8 cellular contexts compared by ENCODE assay signal in the genomic region with DNA sequence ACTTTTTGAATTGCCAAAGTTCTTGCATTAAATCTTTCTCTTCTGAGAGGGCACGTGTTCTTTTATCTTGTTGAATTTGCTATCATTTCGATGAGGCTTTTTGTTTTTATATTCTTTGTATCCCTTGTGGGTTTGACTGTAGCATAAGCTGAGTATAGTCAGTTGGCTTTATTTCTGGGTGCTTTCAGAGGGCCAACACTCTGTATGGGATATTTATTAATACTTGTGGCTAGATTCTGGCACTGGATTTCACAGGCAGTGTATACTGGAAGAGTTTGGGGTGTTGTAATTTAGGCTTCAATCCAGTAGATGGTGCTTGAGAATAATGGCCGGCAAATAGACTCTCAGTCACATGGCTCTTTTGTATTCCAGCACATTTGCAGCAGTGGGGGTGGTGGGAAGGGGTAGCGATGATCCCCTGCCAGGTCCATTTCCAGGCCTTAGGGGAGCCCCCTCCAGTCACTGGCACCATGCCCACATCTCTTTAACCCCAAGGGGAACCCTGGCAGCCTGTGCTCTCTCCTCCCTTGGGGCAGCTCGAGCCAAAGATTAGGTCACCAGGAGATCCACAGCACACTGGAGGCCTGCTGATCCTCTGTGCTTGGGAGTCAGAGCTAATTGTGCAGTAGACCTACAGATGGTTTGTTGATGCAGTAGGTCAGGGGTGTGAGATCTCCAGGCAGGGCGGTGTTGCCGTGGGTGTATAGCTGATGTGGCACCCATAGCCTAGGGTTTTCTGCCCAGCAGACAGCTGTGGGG.
DNase-seq lines count a peak whose midpoint lies in the region; ATAC-seq, FAIRE-seq and TF ChIP-seq lines count a peak whose summit lies in the region.

No MANE protein-coding gene starts in this region.

- H3K36me3 Mint-ChIP-seq in activated naive CD8-positive, alpha-beta T cell treated with anti-CD3 and anti-CD28 coated beads, Interleukin-2, amount 50 U/mL, for 24 hours (ENCODE audit: low read depth), result peaks cover 2% of the 10 kb centered on the region
- H3K36me3 Mint-ChIP-seq in activated T-helper 17 cell treated with anti-CD3 and anti-CD28 coated beads, Interleukin-2, amount 50 U/mL, for 72 hours (ENCODE audit: low read depth), result no peaks in the 10 kb centered on the region

- DNase-seq in AG09319 (ENCODE audit: extremely low read depth, low read depth) (peak; percentile 14), HL-60 (ENCODE audit: low read depth in 1 of 2, low spot score in 1 of 2) (peak in 1 of 2 experiments; percentile 16), foreskin keratinocyte (no peak), renal cortical epithelial cell (ENCODE audit: low read depth) (peak; percentile 3), GM19239 (ENCODE audit: insufficient read length, low spot score) (no peak)
- no peak for DNase-seq in activated naive CD8-positive, alpha-beta T cell treated with anti-CD3 and anti-CD28 coated beads, Interleukin-2, amount 50 U/mL, for 24 hours

- no peak overlapping the region for H3K27ac Mint-ChIP-seq in activated naive CD8-positive, alpha-beta T cell treated with anti-CD3 and anti-CD28 coated beads, Interleukin-2, amount 50 U/mL, for 24 hours
- H3K27ac Mint-ChIP-seq in activated T-helper 17 cell treated with anti-CD3 and anti-CD28 coated beads, Interleukin-2, amount 50 U/mL, for 72 hours, result no peak overlapping the region

- H3K4me3 Mint-ChIP-seq in activated naive CD8-positive, alpha-beta T cell treated with anti-CD3 and anti-CD28 coated beads, Interleukin-2, amount 50 U/mL, for 24 hours, result no peak overlapping the region
- no peak overlapping the region for H3K4me3 Mint-ChIP-seq in activated T-helper 17 cell treated with anti-CD3 and anti-CD28 coated beads, Interleukin-2, amount 50 U/mL, for 72 hours

- FAIRE-seq in GM19239 (lab: Jason Lieb, UNC), result no peak

- ATAC-seq in SK-N-SH treated with all-trans-retinoic acid at 6 μM for 48 hours (peak; percentile 79), foreskin keratinocyte (peak; percentile 70)
- no peak for ATAC-seq in activated naive CD8-positive, alpha-beta T cell treated with anti-CD3 and anti-CD28 coated beads, Interleukin-2, amount 50 U/mL, for 24 hours
- no peak for ATAC-seq in activated T-helper 17 cell treated with anti-CD3 and anti-CD28 coated beads, Interleukin-2, amount 50 U/mL, for 72 hours (replicated peaks)

- H3K9me3 Mint-ChIP-seq in activated naive CD8-positive, alpha-beta T cell treated with anti-CD3 and anti-CD28 coated beads, Interleukin-2, amount 50 U/mL, for 24 hours, result peaks cover 6% of the 10 kb centered on the region
- no peaks in the 10 kb centered on the region for H3K9me3 Mint-ChIP-seq in activated T-helper 17 cell treated with anti-CD3 and anti-CD28 coated beads, Interleukin-2, amount 50 U/mL, for 72 hours

- TF ChIP-seq CTCF in AG09319 (IDR thresholded peaks at IDR 0.05; ENCODE audit: low read depth, low read length) (peak; percentile 65), HL-60 (IDR thresholded peaks at IDR 0.05; ENCODE audit: insufficient read depth, low read length) (peak; percentile 38), foreskin keratinocyte (conservative IDR thresholded peaks at IDR 0.05) (peak; percentile 59)

- no peak overlapping the region for H3K27ac ChIP-seq in HL-60 (replicated peaks)
- H3K27ac ChIP-seq in foreskin keratinocyte, result no peak overlapping the region

- no peaks in the 10 kb centered on the region for H3K4me1 ChIP-seq in foreskin keratinocyte

- peaks cover 6% of the 10 kb centered on the region for H3K27me3 Mint-ChIP-seq in activated naive CD8-positive, alpha-beta T cell treated with anti-CD3 and anti-CD28 coated beads, Interleukin-2, amount 50 U/mL, for 24 hours
- peaks cover 10% of the 10 kb centered on the region for H3K27me3 Mint-ChIP-seq in activated T-helper 17 cell treated with anti-CD3 and anti-CD28 coated beads, Interleukin-2, amount 50 U/mL, for 72 hours

- H3K4me3 ChIP-seq in HL-60 (replicated peaks; ENCODE audit: insufficient read depth, low read length), result no peak overlapping the region

- H3K27me3 ChIP-seq in HL-60 (ENCODE audit: insufficient read depth, poor library complexity, severe bottlenecking) (peaks cover 2% of the 10 kb centered on the region), foreskin keratinocyte (peaks cover 4% of the 10 kb centered on the region)

- H3K4me1 Mint-ChIP-seq in activated naive CD8-positive, alpha-beta T cell treated with anti-CD3 and anti-CD28 coated beads, Interleukin-2, amount 50 U/mL, for 24 hours, result no peaks in the 10 kb centered on the region
- no peaks in the 10 kb centered on the region for H3K4me1 Mint-ChIP-seq in activated T-helper 17 cell treated with anti-CD3 and anti-CD28 coated beads, Interleukin-2, amount 50 U/mL, for 72 hours

TF ChIP-seq in SK-N-SH treated with all-trans-retinoic acid at 6 μM for 48 hours, 23 proteins besides CTCF, POLR2A, EP300 and RAD21:
- TF ChIP-seq, protein P1, sequence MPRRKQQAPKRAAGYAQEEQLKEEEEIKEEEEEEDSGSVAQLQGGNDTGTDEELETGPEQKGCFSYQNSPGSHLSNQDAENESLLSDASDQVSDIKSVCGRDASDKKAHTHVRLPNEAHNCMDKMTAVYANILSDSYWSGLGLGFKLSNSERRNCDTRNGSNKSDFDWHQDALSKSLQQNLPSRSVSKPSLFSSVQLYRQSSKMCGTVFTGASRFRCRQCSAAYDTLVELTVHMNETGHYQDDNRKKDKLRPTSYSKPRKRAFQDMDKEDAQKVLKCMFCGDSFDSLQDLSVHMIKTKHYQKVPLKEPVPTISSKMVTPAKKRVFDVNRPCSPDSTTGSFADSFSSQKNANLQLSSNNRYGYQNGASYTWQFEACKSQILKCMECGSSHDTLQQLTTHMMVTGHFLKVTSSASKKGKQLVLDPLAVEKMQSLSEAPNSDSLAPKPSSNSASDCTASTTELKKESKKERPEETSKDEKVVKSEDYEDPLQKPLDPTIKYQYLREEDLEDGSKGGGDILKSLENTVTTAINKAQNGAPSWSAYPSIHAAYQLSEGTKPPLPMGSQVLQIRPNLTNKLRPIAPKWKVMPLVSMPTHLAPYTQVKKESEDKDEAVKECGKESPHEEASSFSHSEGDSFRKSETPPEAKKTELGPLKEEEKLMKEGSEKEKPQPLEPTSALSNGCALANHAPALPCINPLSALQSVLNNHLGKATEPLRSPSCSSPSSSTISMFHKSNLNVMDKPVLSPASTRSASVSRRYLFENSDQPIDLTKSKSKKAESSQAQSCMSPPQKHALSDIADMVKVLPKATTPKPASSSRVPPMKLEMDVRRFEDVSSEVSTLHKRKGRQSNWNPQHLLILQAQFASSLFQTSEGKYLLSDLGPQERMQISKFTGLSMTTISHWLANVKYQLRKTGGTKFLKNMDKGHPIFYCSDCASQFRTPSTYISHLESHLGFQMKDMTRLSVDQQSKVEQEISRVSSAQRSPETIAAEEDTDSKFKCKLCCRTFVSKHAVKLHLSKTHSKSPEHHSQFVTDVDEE (CRISPR knock-in tag; IDR thresholded peaks at IDR 0.05), result no peak
- TF ChIP-seq, protein P2, sequence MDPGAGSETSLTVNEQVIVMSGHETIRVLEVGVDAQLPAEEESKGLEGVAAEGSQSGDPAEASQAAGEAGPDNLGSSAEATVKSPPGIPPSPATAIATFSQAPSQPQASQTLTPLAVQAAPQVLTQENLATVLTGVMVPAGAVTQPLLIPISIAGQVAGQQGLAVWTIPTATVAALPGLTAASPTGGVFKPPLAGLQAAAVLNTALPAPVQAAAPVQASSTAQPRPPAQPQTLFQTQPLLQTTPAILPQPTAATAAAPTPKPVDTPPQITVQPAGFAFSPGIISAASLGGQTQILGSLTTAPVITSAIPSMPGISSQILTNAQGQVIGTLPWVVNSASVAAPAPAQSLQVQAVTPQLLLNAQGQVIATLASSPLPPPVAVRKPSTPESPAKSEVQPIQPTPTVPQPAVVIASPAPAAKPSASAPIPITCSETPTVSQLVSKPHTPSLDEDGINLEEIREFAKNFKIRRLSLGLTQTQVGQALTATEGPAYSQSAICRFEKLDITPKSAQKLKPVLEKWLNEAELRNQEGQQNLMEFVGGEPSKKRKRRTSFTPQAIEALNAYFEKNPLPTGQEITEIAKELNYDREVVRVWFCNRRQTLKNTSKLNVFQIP (CRISPR knock-in tag; IDR thresholded peaks at IDR 0.05; ENCODE audit: borderline replicate concordance, low read depth), result no peak
- TF ChIP-seq ZFP30 (CRISPR knock-in tag; IDR thresholded peaks at IDR 0.05), result no peak
- no peak for TF ChIP-seq CSDC2 (CRISPR knock-in tag; IDR thresholded peaks at IDR 0.05)

Comparison
In these comparisons a context has a peak if more than half of its experiments do, and no peak if none do; other contexts are left out.
1. DNase-seq: peak in AG09319 (single experiment) and renal cortical epithelial cell (single experiment); none in foreskin keratinocyte (0 of 2), activated naive CD8-positive, alpha-beta T cell treated with anti-CD3 and anti-CD28 coated beads, Interleukin-2, amount 50 U/mL, for 24 hours (single experiment) and GM19239 (single experiment).
2. ATAC-seq: peak in SK-N-SH treated with all-trans-retinoic acid at 6 μM for 48 hours (single experiment) and foreskin keratinocyte (single experiment); none in activated naive CD8-positive, alpha-beta T cell treated with anti-CD3 and anti-CD28 coated beads, Interleukin-2, amount 50 U/mL, for 24 hours (single experiment) and activated T-helper 17 cell treated with anti-CD3 and anti-CD28 coated beads, Interleukin-2, amount 50 U/mL, for 72 hours (single experiment).
3. Peak in every context shown above with its lines, with median percentiles within 50 percentile points of each other: CTCF ChIP-seq.